1 cellular context compared by ENCODE assay signal in genomic region chr6:125923371-125923877, GRCh38.
TF ChIP-seq lines count a peak whose summit lies in the region.

No MANE protein-coding gene starts in this region.

TF ChIP-seq in IMR-90, 13 proteins besides CTCF, POLR2A, EP300 and RAD21:
- TF ChIP-seq MXI1 (IDR thresholded peaks at IDR 0.05; ENCODE audit: borderline replicate concordance, low read depth, low read length) (no peak), NFE2L2 (IDR thresholded peaks at IDR 0.05; ENCODE audit: low read depth, low read length) (no peak), SMC3 (IDR thresholded peaks at IDR 0.05; ENCODE audit: low read depth, low read length) (no peak), MAFK (IDR thresholded peaks at IDR 0.05; ENCODE audit: low read depth, low read length) (peak; percentile 27; the same call in 1 of the 2 replicates), BHLHE40 (IDR thresholded peaks at IDR 0.05; ENCODE audit: low read depth, low read length) (no peak)
TF ChIP-seq in IMR-90: peak in this region for 1.
